Comparison of ENCODE assay signal across 19 cellular contexts in genomic region chr17:56395787-56396186, GRCh38.
"Had no signal": no experiment of that assay in that cellular context is flagged by ENCODE, and none has a peak within 500 bp of the region (broad histone marks: within the 10 kb centered on the region; RNA-seq: fewer than 3 reads in every experiment).

No MANE protein-coding gene starts in this region.

- H3K27ac ChIP-seq: HL-60, RWPE1 had no signal

- ATAC-seq: SK-N-SH treated with all-trans-retinoic acid at 6 μM for 48 hours had no signal

- DNase-seq: KBM-7, MM.1S, NCI-H1092 treated with DMSO at 0.1 percent for 48 hours, NCI-H1436, NCI-H187, NCI-H2029, NCI-H2081 treated with DMSO at 0.1 percent for 48 hours, NCI-H2171, NCI-H226, NCI-H446, NCI-H510A, NCI-H524 treated with DMSO at 0.1 percent for 48 hours, NCI-H69, NCI-H774, SHP77, T-helper 1 cell had no signal
